In the genomic region with DNA sequence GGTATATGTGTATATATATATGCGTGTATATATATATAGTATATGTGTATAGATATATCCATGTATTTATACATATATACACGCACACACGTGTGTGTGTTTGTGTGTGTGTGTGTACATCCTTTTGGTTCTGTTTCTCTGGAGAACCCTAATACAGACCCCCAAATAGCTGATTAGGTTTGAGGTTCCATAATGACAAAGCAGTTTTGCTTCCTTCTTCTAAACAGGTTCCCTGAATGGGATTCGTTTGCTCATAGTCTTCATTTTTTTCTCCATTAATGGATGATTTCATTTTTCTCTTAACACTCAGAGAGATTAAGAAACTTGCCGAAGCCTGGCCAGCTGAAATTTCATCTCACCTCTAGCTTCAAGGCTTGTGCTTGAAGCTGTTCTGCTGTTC, we compare ENCODE assay signal across 30 cellular contexts.
"Had no signal": no experiment of that assay in that cellular context is flagged by ENCODE, and none has a peak within 500 bp of the region (broad histone marks: within the 10 kb centered on the region; RNA-seq: fewer than 3 reads in every experiment).

No MANE protein-coding gene starts in this region.

- H3K27ac Mint-ChIP-seq: immature natural killer cell; mesothelial cell of epicardium; naive thymus-derived CD4-positive, alpha-beta T cell; natural killer cell treated with Interleukin-12 subunit alpha and Interleukin-12 subunit beta and Interleukin-15 and Interleukin-18, amount 100 ng/mL, for 72 hours; stimulated activated naive B cell treated with anti-CD40 and anti-IgM and Interleukin-4, amounts not matched to agents 10 μg/mL and 1 μg/mL and 100 μg/mL, for 72 hours had no signal

- H3K4me3 Mint-ChIP-seq: immature natural killer cell; mesothelial cell of epicardium; naive thymus-derived CD4-positive, alpha-beta T cell; natural killer cell treated with Interleukin-12 subunit alpha and Interleukin-12 subunit beta and Interleukin-15 and Interleukin-18, amount 100 ng/mL, for 72 hours; stimulated activated naive B cell treated with anti-CD40 and anti-IgM and Interleukin-4, amounts not matched to agents 10 μg/mL and 1 μg/mL and 100 μg/mL, for 72 hours had no signal

- H3K4me1 ChIP-seq: left lung, prostate gland, stomach, testis, thyroid gland, transverse colon, upper lobe of right lung had no signal

- H3K9me3 ChIP-seq: left lung, mucosa of descending colon, ovary, prostate gland, testis, thyroid gland, transverse colon, upper lobe of right lung had no signal

- H3K27me3 Mint-ChIP-seq: naive thymus-derived CD4-positive, alpha-beta T cell had no signal

- ATAC-seq: left colon; left lung; mucosa of descending colon; naive thymus-derived CD4-positive, alpha-beta T cell; natural killer cell treated with Interleukin-12 subunit alpha and Interleukin-12 subunit beta and Interleukin-15 and Interleukin-18, amount 100 ng/mL, for 72 hours; right cardiac atrium; sciatic nerve; stimulated activated naive B cell treated with anti-CD40 and anti-IgM and Interleukin-4, amounts not matched to agents 10 μg/mL and 1 μg/mL and 100 μg/mL, for 72 hours; stimulated activated naive CD8-positive, alpha-beta T cell treated with anti-CD3 and anti-CD28 coated beads, Interleukin-15, Interleukin-2, amounts not matched to agents 100 U/mL and 50 U/mL, for 24 hours; upper lobe of right lung had no signal

- H3K27me3 ChIP-seq: left lung, ovary, stomach, testis, thyroid gland, transverse colon, upper lobe of right lung had no signal

- H3K36me3 Mint-ChIP-seq: immature natural killer cell; mesothelial cell of epicardium; natural killer cell treated with Interleukin-12 subunit alpha and Interleukin-12 subunit beta and Interleukin-15 and Interleukin-18, amount 100 ng/mL, for 72 hours; stimulated activated naive B cell treated with anti-CD40 and anti-IgM and Interleukin-4, amounts not matched to agents 10 μg/mL and 1 μg/mL and 100 μg/mL, for 72 hours had no signal

- H3K4me3 ChIP-seq: left lung, lung, mucosa of descending colon, ovary, prostate gland, skin epidermis, stomach, testis, thyroid gland, transverse colon, upper lobe of right lung had no signal

- H3K27ac ChIP-seq: left lung, ovary, prostate gland, skin epidermis, stomach, testis, thyroid gland, transverse colon, upper lobe of right lung had no signal

- H3K9me3 Mint-ChIP-seq: natural killer cell treated with Interleukin-12 subunit alpha and Interleukin-12 subunit beta and Interleukin-15 and Interleukin-18, amount 100 ng/mL, for 72 hours had no signal

- FAIRE-seq: islet of Langerhans, kidney, urothelium cell line had no signal

- DNase-seq: hypothalamus; immature natural killer cell; kidney; left colon; left lung; mesendoderm; mucosa of descending colon; naive thymus-derived CD4-positive, alpha-beta T cell; ovary; retina; right cardiac atrium; stimulated activated CD4-positive, alpha-beta T cell treated with anti-CD3 and anti-CD28 coated beads, Interleukin-12 subunit alpha, Interleukin-12 subunit beta, amount 100 ng/mL, for 4 hours; stimulated activated CD4-positive, alpha-beta T cell treated with anti-CD3 and anti-CD28 coated beads, Interleukin-15, amount 100 ng/mL, for 24 hours; stimulated activated CD4-positive, alpha-beta T cell treated with anti-CD3 and anti-CD28 coated beads, Interleukin-2, amount 100 ng/mL, for 24 hours; stimulated activated CD4-positive, alpha-beta T cell treated with anti-CD3 and anti-CD28 coated beads, Interleukin-4, amount 100 ng/mL, for 1 hour; stimulated activated naive B cell treated with anti-CD40 and anti-IgM and Interleukin-4, amounts not matched to agents 10 μg/mL and 1 μg/mL and 100 μg/mL, for 72 hours; stimulated activated naive CD8-positive, alpha-beta T cell treated with anti-CD3 and anti-CD28 coated beads, Interleukin-15, Interleukin-2, amounts not matched to agents 100 U/mL and 50 U/mL, for 24 hours; stomach; testis; transverse colon; upper lobe of right lung had no signal

- H3K36me3 ChIP-seq: left lung, ovary, prostate gland, stomach, thyroid gland, transverse colon, upper lobe of right lung had no signal

- H3K4me1 Mint-ChIP-seq: mesothelial cell of epicardium; stimulated activated naive B cell treated with anti-CD40 and anti-IgM and Interleukin-4, amounts not matched to agents 10 μg/mL and 1 μg/mL and 100 μg/mL, for 72 hours had no signal
